ENCODE assay signal across 8 cellular contexts in the genomic region with DNA sequence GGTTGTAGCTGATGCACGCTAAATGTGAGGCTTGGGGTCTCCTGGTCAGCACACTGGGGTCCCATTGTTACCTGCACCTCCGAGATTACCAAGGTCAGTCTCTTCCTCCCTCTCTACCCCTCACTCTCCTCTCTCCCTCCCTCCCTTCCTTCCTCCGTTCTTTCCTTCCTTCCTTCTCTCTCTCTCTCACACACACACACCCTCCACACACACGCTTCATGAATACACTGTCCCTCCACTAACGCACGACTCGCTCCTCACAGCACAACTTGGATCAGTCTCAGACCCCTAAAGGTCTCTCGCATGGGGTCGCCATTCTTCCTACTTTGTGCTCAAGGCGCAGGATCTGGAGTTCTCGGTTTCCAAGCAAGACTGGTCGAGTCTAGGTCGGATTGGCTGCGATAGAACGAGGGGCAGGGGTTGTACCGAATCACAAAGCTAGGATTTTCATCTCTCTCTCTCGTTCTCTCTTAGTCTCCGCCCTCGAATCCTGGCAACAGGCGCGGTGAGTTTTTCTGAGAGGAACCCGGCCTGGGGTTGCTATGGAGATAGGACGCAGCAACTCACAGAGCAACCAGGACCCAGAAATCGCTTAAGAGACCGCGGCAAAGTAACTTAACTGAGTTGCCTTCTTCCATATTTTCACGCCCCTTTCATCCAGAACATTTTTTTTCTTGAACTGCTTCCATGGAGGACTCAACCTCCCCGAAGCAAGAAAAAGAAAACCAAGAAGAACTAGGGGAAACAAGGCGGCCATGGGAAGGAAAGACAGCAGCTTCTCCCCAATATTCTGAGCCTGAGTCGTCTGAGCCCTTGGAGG.
DNase-seq lines count a peak whose midpoint lies in the region; ATAC-seq and FAIRE-seq lines count a peak whose summit lies in the region.

Gene RSPH4A (plus strand): TSS at position 543 of the 820 bp plus-strand sequence. CDS start 145 bp downstream, at position 688.

- DNase-seq in CMK (ENCODE audit: low read depth) = peak; percentile 27
- peak; percentile 93 for DNase-seq in HTR-8/SVneo (ENCODE audit: insufficient read length, low spot score)
- peak; percentile 82 for DNase-seq in NOMO-1 treated with dmso at 0.1 percent for 144 hours (lab: John Stamatoyannopoulos, UW; ENCODE audit: unreplicated experiment)
- peak; percentile 73 for DNase-seq in activated CD8-positive, alpha-beta memory T cell treated with anti-CD3 and anti-CD28 coated beads, Interleukin-2, amount 50 U/mL, for 48 hours
- peak; percentile 62 for DNase-seq in epithelial cell of prostate (ENCODE audit: low read depth, low spot score)
- peak; percentile 83 for DNase-seq in middle frontal gyrus (ENCODE audit: extremely low spot score, low spot score)
- peak; percentile 45 to 51 for DNase-seq in stimulated activated CD8-positive, alpha-beta memory T cell treated with anti-CD3 and anti-CD28 coated beads, Interleukin-2, amount 100 ng/mL, for 48 hours (ENCODE audit: low read depth in 2 of 2)

- ATAC-seq in GM21390 (IDR thresholded peaks at IDR 0.05; ENCODE audit: unreplicated experiment) = peak; percentile 99

- peak; percentile 85 for FAIRE-seq in HTR-8/SVneo (lab: Jason Lieb, UNC)

- H3K27ac ChIP-seq in epithelial cell of prostate = no peak within 1 kb of the TSS

Comparison
In these comparisons a context has a peak if more than half of its experiments do, and no peak if none do; other contexts are left out.
1. DNase-seq: peak in every context shown above with its lines; median percentile 93 in HTR-8/SVneo; 83 in middle frontal gyrus; 82 in NOMO-1 treated with dmso at 0.1 percent for 144 hours; 73 in activated CD8-positive, alpha-beta memory T cell treated with anti-CD3 and anti-CD28 coated beads, Interleukin-2, amount 50 U/mL, for 48 hours; 62 in epithelial cell of prostate; 48 in stimulated activated CD8-positive, alpha-beta memory T cell treated with anti-CD3 and anti-CD28 coated beads, Interleukin-2, amount 100 ng/mL, for 48 hours; 27 in CMK.